Comparison of ENCODE assay signal across 2 cellular contexts in the genomic region with DNA sequence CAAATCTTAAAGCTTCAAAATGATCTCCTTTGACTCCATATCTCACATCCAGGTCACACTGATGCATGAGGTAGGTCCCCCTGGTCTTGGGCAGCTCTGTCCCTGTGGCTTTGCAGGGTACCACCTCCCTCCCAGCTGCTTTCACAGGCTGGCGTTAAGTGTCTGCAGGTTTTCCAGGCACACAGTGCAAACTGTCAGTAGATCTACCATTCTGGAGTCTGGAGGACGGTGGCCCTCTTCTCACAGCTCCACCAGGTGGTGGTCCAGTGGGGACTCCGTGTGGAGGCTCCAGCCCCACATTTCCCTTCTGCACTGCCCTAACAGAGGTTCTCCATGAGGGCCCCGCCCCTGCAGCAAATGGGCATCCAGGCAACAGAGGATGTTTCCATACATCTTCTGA. TPM values are rescaled to one million over a fixed set of nuclear protein-coding genes. Genes with fewer than 3 reads are reported as not detected.
"Had no signal": no experiment of that assay in that cellular context is flagged by ENCODE, and none has a peak within 500 bp of the region (broad histone marks: within the 10 kb centered on the region; RNA-seq: fewer than 3 reads in every experiment).

No MANE protein-coding gene starts in this region.

RNA-seq across cellular contexts. Expression of gene OLFM1, which starts 24.0 kb away (rescaled TPM):
- total RNA-seq: activated CD8-positive, alpha-beta T cell treated with anti-CD3 and anti-CD28 coated beads for 36 hours; T-helper 2 cell treated with Interferon-gamma antibody and Interleukin-4, amounts not matched to agents 100 ng/mL and 5 ng/mL, for 36 hours had no signal
